Comparison of ENCODE assay signal across 8 cellular contexts in genomic region chr3:150410311-150411105, GRCh38. TPM values are rescaled to one million over a fixed set of nuclear protein-coding genes. Genes with fewer than 3 reads are reported as not detected.
DNase-seq lines count a peak whose midpoint lies in the region; ATAC-seq, FAIRE-seq and TF ChIP-seq lines count a peak whose summit lies in the region.

No MANE protein-coding gene starts in this region.

- H3K4me1 ChIP-seq in K562 (replicated peaks in 1 of 2; ENCODE audit: control insufficient read depth in 2 of 2, insufficient read depth in 2 of 2, low read length in 2 of 2) (peaks cover 1 to 28% of the 10 kb centered on the region in 2 experiments; a peak in 3 of 5 replicates), iPS DF 6.9 (ENCODE audit: control insufficient read depth, insufficient read depth, low read length) (no peaks in the 10 kb centered on the region)

- H3K9me1 ChIP-seq in K562 (ENCODE audit: control insufficient read depth, insufficient read depth, low read length): no peaks in the 10 kb centered on the region

- H3K4me3 ChIP-seq in K562: peak overlapping the region; percentile 81
- peak overlapping the region; percentile 46 for H3K4me3 ChIP-seq in iPS DF 6.9 (ENCODE audit: low read length)
- H3K4me3 ChIP-seq in retinal pigment epithelial cell (ENCODE audit: low read length): peak overlapping the region; percentile 98

- H3K9ac ChIP-seq in K562 (ENCODE audit: insufficient read depth in 1 of 2, low read depth in 2 of 2, low read length in 2 of 2): peak overlapping the region; percentile 84 to 99

- TF ChIP-seq RAD21 in K562 (CRISPR knock-in tag; conservative IDR thresholded peaks at IDR 0.05 in 1 of 2, IDR thresholded peaks at IDR 0.05 in 1 of 2): 0 out of 4 replicates have a peak, but pooled peaks of 1 of the 2 experiments have one; percentile 3

- CTCF ChIA-PET in K562 (lab: Yijun Ruan, JAX; ENCODE audit: low intra/inter-chr PET ratio): interaction anchor here (1.1 to 3.8 kb wide), 3 partner anchors 85 to 171 kb away, joined by 3 to 26 read pairs (median 4); no protein-coding TSS in a partner anchor

- no peak overlapping the region for H2AFZ ChIP-seq in K562 (ENCODE audit: low read depth, low read length)

- DNase-seq in DMS79 treated with DMSO at 0.1 percent for 48 hours (lab: John Stamatoyannopoulos, UW) (peak; percentile 38), T follicular helper cell (ENCODE audit: low read depth) (peak; percentile 6), K562 (ENCODE audit: extremely low read depth in 1 of 4, low spot score in 3 of 4) (peak in 3 of 4 experiments; percentile 13 to 36 (median 19)), iPS DF 6.9 (ENCODE audit: low read depth, low spot score) (no peak), retinal pigment epithelial cell (ENCODE audit: low read depth) (no peak), cortex of kidney (lab: John Stamatoyannopoulos, UW) (no peak)

- no peak for TF ChIP-seq EP300 in K562 (IDR thresholded peaks at IDR 0.05; ENCODE audit: low read length)

- H4K20me1 ChIP-seq in K562 (replicated peaks; ENCODE audit: control insufficient read depth, insufficient read depth, low read length): peaks cover 32% of the 10 kb centered on the region

- in situ Hi-C loops in K562 (cut with MboI): loop anchor here (5.0 kb wide), 1 partner anchor 82 kb away; no protein-coding TSS in a partner anchor

- under 1% methylated on average over 48 of the region's 68 CpGs for WGBS in K562 (ENCODE audit: insufficient coverage, low coverage, missing lambda C conversion rate)
- WGBS in iPS DF 6.9 (ENCODE audit: insufficient coverage, insufficient read length): no CpG with 5 or more reads among the region's 68 CpGs

- intact Hi-C loops in K562 (cut with micrococcal nuclease): loop anchor here (1.0 to 5.0 kb wide), 3 partner anchors 85 to 192 kb away; partner anchors contain the start of gene SELENOT

- no peak for FAIRE-seq in K562 (lab: Jason Lieb, UNC)

- no peaks in the 10 kb centered on the region for H3K27me3 ChIP-seq in K562 (ENCODE audit: control insufficient read depth in 2 of 2, insufficient read depth in 2 of 2, low read length in 2 of 2)
- H3K27me3 ChIP-seq in iPS DF 6.9 (ENCODE audit: control insufficient read depth, insufficient read depth, low read length): no peaks in the 10 kb centered on the region

- POLR2A ChIA-PET in K562 (lab: Yijun Ruan, JAX): interaction anchor here (0.6 to 2.8 kb wide), 18 partner anchors 9 to 384 kb away, joined by 3 to 30 read pairs (median 4); no protein-coding TSS in a partner anchor

- H3K27ac ChIP-seq in K562 (ENCODE audit: extremely low read depth, low read depth, low read length): peak overlapping the region; percentile 97
- H3K27ac ChIP-seq in iPS DF 6.9 (ENCODE audit: low read length): no peak overlapping the region

- TF ChIP-seq CTCF in K562 (IDR thresholded peaks at IDR 0.05 in 2 of 3, conservative IDR thresholded peaks at IDR 0.05 in 1 of 3; ENCODE audit: insufficient read depth in 2 of 3, low read depth in 1 of 3, low read length in 3 of 3) (no peak; a peak in 1 of 6 replicates), retinal pigment epithelial cell (conservative IDR thresholded peaks at IDR 0.05; ENCODE audit: low read depth, low read length) (no peak)

- peak overlapping the region; percentile 92 for H3K4me2 ChIP-seq in K562 (ENCODE audit: insufficient read depth, low read length)

- no TSS peak for BruUV-seq in K562 (replicated peaks; lab: Mats Ljungman, UMichigan)

- H3K36me3 ChIP-seq in K562 (ENCODE audit: control insufficient read depth, insufficient read depth, low read length): peaks cover 41% of the 10 kb centered on the region
- H3K36me3 ChIP-seq in iPS DF 6.9 (ENCODE audit: control insufficient read depth, insufficient read depth, low read length): no peaks in the 10 kb centered on the region

- no peak for TF ChIP-seq POLR2A in K562 (conservative IDR thresholded peaks at IDR 0.05)

- ATAC-seq in HG03571 (IDR thresholded peaks at IDR 0.05; ENCODE audit: unreplicated experiment) (peak; percentile 2), K562 (peak; percentile 5), HG03469 (IDR thresholded peaks at IDR 0.05; ENCODE audit: unreplicated experiment) (no peak)

- H3K9me3 ChIP-seq in K562 (replicated peaks; ENCODE audit: control insufficient read depth, insufficient read depth, low read depth, low read length) (no peaks in the 10 kb centered on the region), iPS DF 6.9 (ENCODE audit: control insufficient read depth, insufficient read depth, low read length) (no peaks in the 10 kb centered on the region)

- peaks cover 70% of the 10 kb centered on the region for H3K79me2 ChIP-seq in K562 (ENCODE audit: control insufficient read depth, insufficient read depth, low read length)

TF ChIP-seq in K562, 482 proteins besides CTCF, POLR2A, EP300 and RAD21 (continues in another document):
- TF ChIP-seq JUNB (CRISPR knock-in tag; conservative IDR thresholded peaks at IDR 0.05) (no peak), PRMT5 (CRISPR knock-in tag; IDR thresholded peaks at IDR 0.05) (no peak), CREB3L1 (IDR thresholded peaks at IDR 0.05; ENCODE audit: borderline replicate concordance, low read depth) (0 out of 2 replicates have a peak, but pooled peaks have one; percentile 7), ASH1L (IDR thresholded peaks at IDR 0.05; ENCODE audit: borderline replicate concordance, low read depth, partially characterized antibody) (no peak), IRF2 (CRISPR knock-in tag; IDR thresholded peaks at IDR 0.05) (no peak), POLR2AphosphoS5 (IDR thresholded peaks at IDR 0.05; ENCODE audit: control insufficient read depth, insufficient read depth, low read depth, low read length) (no peak; the same call in 1 of the 2 replicates), ZZZ3 (IDR thresholded peaks at IDR 0.05) (no peak), ZNF121 (CRISPR knock-in tag; conservative IDR thresholded peaks at IDR 0.05) (no peak), TBL1XR1 (IDR thresholded peaks at IDR 0.05; ENCODE audit: low read length in 2 of 2) (no peak), ATF2 (CRISPR knock-in tag; IDR thresholded peaks at IDR 0.05) (no peak), FOSL1 (tag; conservative IDR thresholded peaks at IDR 0.05) (no peak), ZNF586 (CRISPR knock-in tag; conservative IDR thresholded peaks at IDR 0.05) (no peak), CTBP1 (IDR thresholded peaks at IDR 0.05; ENCODE audit: borderline replicate concordance) (0 out of 2 replicates have a peak, but pooled peaks have one; percentile 5), RUNX1 (IDR thresholded peaks at IDR 0.05; ENCODE audit: low read depth) (no peak), BDP1 (IDR thresholded peaks at IDR 0.05; ENCODE audit: insufficient read depth, insufficient read length) (no peak), ZNF24 (IDR thresholded peaks at IDR 0.05) (no peak)

RNA-seq across cellular contexts. Expression of gene TSC22D2, which starts 2.4 kb away (rescaled TPM):
- 46.2 and 128 TPM in 2 replicates for total RNA-seq in K562 (2011; cell fraction: chromatin; rRNA removed; ENCODE audit: low replicate concordance)
- 25.0 and 35.4 TPM in 2 replicates for total RNA-seq in K562 (2011; cell fraction: nucleolus; rRNA removed)
- total RNA-seq in K562 (2011; cell fraction: nucleoplasm; rRNA removed): 54.4 and 79.5 TPM in 2 replicates
- total RNA-seq in K562 (2014; rRNA removed) (5.5 and 6.3 TPM in 2 replicates), K562 (2014; rRNA removed; fragmentation: Illumina TruSeq; extraction: Trizol) (19.3 and 20.4 TPM in 2 replicates), K562 (2015; rRNA removed; fragmentation: Illumina TruSeq; extraction: Trizol) (12.9 and 16.3 TPM in 2 replicates), K562 (2021) (28.1 and 31.3 TPM in 2 replicates)
- polyA plus RNA-seq in K562 (2011; rRNA removed) (17.8 and 18.4 TPM in 2 replicates), K562 (2014; fragmentation: Illumina TruSeq; extraction: Trizol) (24.6 and 29.3 TPM in 2 replicates), K562 (2014; fragmentation: Nextera tagmentation; extraction: Ambion mirVana) (10 to 100 TPM; 21.7 to 44.0 TPM), K562 (2014; rRNA removed) (11.4 and 14.1 TPM in 2 replicates)
- 5.1 and 7.1 TPM in 2 replicates for polyA plus RNA-seq in K562 (2011; cell fraction: cytosol; rRNA removed)
- polyA plus RNA-seq in K562 (2011; cell fraction: nucleus; rRNA removed): 25.0 and 33.7 TPM in 2 replicates
- 13.5 and 19.8 TPM in 2 replicates for polyA plus RNA-seq in K562 (2012)
- 44.1 and 49.7 TPM in 2 replicates for polyA minus RNA-seq in K562 (2011; rRNA and poly(A)+ RNA removed)
- 18.9 and 26.2 TPM in 2 replicates for polyA minus RNA-seq in K562 (2011; cell fraction: cytosol; rRNA and poly(A)+ RNA removed)
- polyA minus RNA-seq in K562 (2011; cell fraction: nucleus; rRNA and poly(A)+ RNA removed): 51.2 and 64.6 TPM in 2 replicates

Comparison
In these comparisons a context has a peak if more than half of its experiments do, and no peak if none do; other contexts are left out.
1. DNase-seq: peak in DMS79 treated with DMSO at 0.1 percent for 48 hours (single experiment), T follicular helper cell (single experiment) and K562 (3 of 4); none in iPS DF 6.9 (single experiment), retinal pigment epithelial cell (single experiment) and cortex of kidney (single experiment).
2. H3K4me3 ChIP-seq: peak in every context shown above with its lines; median percentile 98 in retinal pigment epithelial cell; 81 in K562; 46 in iPS DF 6.9.